In genomic region chr20:24453917-24454316, GRCh38 we compare ENCODE assay signal across 28 cellular contexts. TPM values are rescaled to one million over a fixed set of nuclear protein-coding genes. Genes with fewer than 3 reads are reported as not detected.
"Had no signal": no experiment of that assay in that cellular context is flagged by ENCODE, and none has a peak within 500 bp of the region (broad histone marks: within the 10 kb centered on the region; RNA-seq: fewer than 3 reads in every experiment).

No MANE protein-coding gene starts in this region.

- H3K4me1 ChIP-seq: adrenal gland, colonic mucosa, SJCRH30 had no signal

- H3K27me3 Mint-ChIP-seq: activated T-cell treated with anti-CD3 and anti-CD28 coated beads, Interleukin-2, amount 50 U/mL, for 24 hours had no signal

- H3K27ac ChIP-seq: adrenal gland, colonic mucosa, RWPE1, SJCRH30 had no signal

- H3K9me3 Mint-ChIP-seq: activated naive CD4-positive, alpha-beta T cell treated with anti-CD3 and anti-CD28 coated beads for 36 hours; activated T-cell treated with anti-CD3 and anti-CD28 coated beads, Interleukin-2, amount 50 U/mL, for 24 hours; activated T-helper 1 cell treated with anti-CD3 and anti-CD28 coated beads, Interleukin-12 subunit alpha, Interleukin-12 subunit beta, Interleukin-2, Interleukin-4 antibody, amounts not matched to agents 30 ng/mL and 10 ng/mL and 1 ng/mL, durations not matched to agents 14 hours and 24 hours and 36 hours; T-helper 2 cell treated with Interferon-gamma antibody and Interleukin-4, amounts not matched to agents 5 μg/mL and 100 μg/mL, for 36 hours had no signal

- H3K4me3 Mint-ChIP-seq: activated CD8-positive, alpha-beta memory T cell treated with anti-CD3 and anti-CD28 coated beads, Interleukin-2, amount 10 ng/mL, durations not matched to agents 7 days and 5 days; activated naive CD4-positive, alpha-beta T cell treated with anti-CD3 and anti-CD28 coated beads for 36 hours; activated naive CD8-positive, alpha-beta T cell; activated T-cell treated with anti-CD3 and anti-CD28 coated beads, Interleukin-2, amount 50 U/mL, for 24 hours; activated T-helper 1 cell treated with anti-CD3 and anti-CD28 coated beads, Interleukin-12 subunit alpha, Interleukin-12 subunit beta, Interleukin-2, Interleukin-4 antibody, amounts not matched to agents 30 ng/mL and 10 ng/mL and 1 ng/mL, durations not matched to agents 14 hours and 24 hours and 36 hours; T-helper 2 cell treated with Interferon-gamma antibody and Interleukin-4, amounts not matched to agents 5 μg/mL and 100 μg/mL, for 36 hours had no signal

- H3K36me3 ChIP-seq: adrenal gland, colonic mucosa, SJCRH30 had no signal

- H3K36me3 Mint-ChIP-seq: activated CD8-positive, alpha-beta memory T cell treated with anti-CD3 and anti-CD28 coated beads, Interleukin-2, amount 10 ng/mL, durations not matched to agents 7 days and 5 days; activated naive CD8-positive, alpha-beta T cell had no signal

- ATAC-seq: activated CD8-positive, alpha-beta memory T cell treated with anti-CD3 and anti-CD28 coated beads, Interleukin-2, amount 10 ng/mL, durations not matched to agents 7 days and 5 days; Panc1 had no signal

- DNase-seq: activated CD4-positive, alpha-beta T cell treated with anti-CD3 and anti-CD28 coated beads for 48 hours; activated CD4-positive, alpha-beta T cell treated with anti-CD3 and anti-CD28 coated beads, Interleukin-2, amount 50 U/mL, for 48 hours; activated CD4-positive, CD25-positive, alpha-beta regulatory T cell treated with anti-CD3 and anti-CD28 coated beads, Interleukin-2, amount 50 U/mL, for 72 hours; activated CD8-positive, alpha-beta memory T cell treated with anti-CD3 and anti-CD28 coated beads, Interleukin-2, amount 10 ng/mL, durations not matched to agents 7 days and 5 days; activated effector memory CD4-positive, alpha-beta T cell treated with anti-CD3 and anti-CD28 coated beads, Interleukin-2, amount 50 U/mL, for 16 hours; activated naive CD4-positive, alpha-beta T cell treated with anti-CD3 and anti-CD28 coated beads for 36 hours; activated T-cell treated with anti-CD3 and anti-CD28 coated beads, Interleukin-2, amount 50 U/mL, for 24 hours; adrenal gland; anterior cingulate cortex; caudate nucleus; colonic mucosa; KBM-7; NCI-H1105 treated with DMSO at 0.1 percent for 48 hours; NCI-H1436 treated with DMSO at 0.1 percent for 48 hours; NCI-H187; NCI-H2081; OCI-M1; Right ventricle myocardium superior; SJCRH30; SK-N-SH; SW 1271 had no signal

- H3K4me3 ChIP-seq: adrenal gland, colonic mucosa, SJCRH30 had no signal

- H3K27ac Mint-ChIP-seq: activated CD8-positive, alpha-beta memory T cell treated with anti-CD3 and anti-CD28 coated beads, Interleukin-2, amount 10 ng/mL, durations not matched to agents 7 days and 5 days; activated naive CD4-positive, alpha-beta T cell treated with anti-CD3 and anti-CD28 coated beads for 36 hours; activated naive CD8-positive, alpha-beta T cell; activated T-cell treated with anti-CD3 and anti-CD28 coated beads, Interleukin-2, amount 50 U/mL, for 24 hours; activated T-helper 1 cell treated with anti-CD3 and anti-CD28 coated beads, Interleukin-12 subunit alpha, Interleukin-12 subunit beta, Interleukin-2, Interleukin-4 antibody, amounts not matched to agents 30 ng/mL and 10 ng/mL and 1 ng/mL, durations not matched to agents 14 hours and 24 hours and 36 hours; T-helper 2 cell treated with Interferon-gamma antibody and Interleukin-4, amounts not matched to agents 5 μg/mL and 100 μg/mL, for 36 hours had no signal

- H3K9ac ChIP-seq: SK-N-SH had no signal

- H3K4me2 ChIP-seq: SK-N-SH had no signal

- H3K27me3 ChIP-seq: adrenal gland, colonic mucosa had no signal

RNA-seq across cellular contexts. Expression of gene SYNDIG1, which starts 15.5 kb away (rescaled TPM):
- total RNA-seq: activated CD8-positive, alpha-beta memory T cell treated with anti-CD3 and anti-CD28 coated beads, Interleukin-2, amount 10 ng/mL, durations not matched to agents 7 days and 5 days; activated naive CD4-positive, alpha-beta T cell treated with anti-CD3 and anti-CD28 coated beads for 36 hours; activated T-helper 1 cell treated with anti-CD3 and anti-CD28 coated beads, Interleukin-12 subunit alpha, Interleukin-12 subunit beta, Interleukin-2, Interleukin-4 antibody, amounts not matched to agents 30 ng/mL and 10 ng/mL and 1 ng/mL, durations not matched to agents 14 hours and 24 hours and 36 hours; M059J; SJCRH30; T-helper 1 cell treated with Interleukin-12 subunit alpha and Interleukin-12 subunit beta and Interleukin-4 antibody, amounts not matched to agents 30 ng/mL and 1 ng/mL, for 36 hours had no signal
